Comparison of ENCODE assay signal across 1 cellular context in the genomic region with DNA sequence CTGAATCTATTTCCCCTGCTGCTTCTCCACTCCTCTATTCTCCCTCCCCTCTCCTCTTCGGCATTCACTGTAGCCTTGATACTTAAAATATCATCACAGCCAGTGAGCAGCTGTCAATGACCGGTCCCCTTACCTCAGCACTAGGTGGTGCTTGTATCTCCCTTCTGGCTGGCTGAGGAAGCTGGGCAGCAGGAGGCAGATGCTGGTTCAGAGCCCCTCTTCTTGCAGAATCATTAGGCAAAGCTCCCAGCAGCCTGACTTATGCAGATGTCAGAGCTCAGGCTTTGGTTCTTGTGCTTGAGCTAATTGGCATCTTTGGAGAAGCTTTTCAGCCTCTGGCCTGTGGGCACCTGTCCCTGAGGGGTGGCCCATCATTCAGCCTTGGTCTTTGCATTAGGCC.
TF ChIP-seq lines count a peak whose summit lies in the region.

No MANE protein-coding gene starts in this region.

TF ChIP-seq in GM23338, 12 proteins besides CTCF, POLR2A, EP300 and RAD21:
- TF ChIP-seq POLR2AphosphoS5 (IDR thresholded peaks at IDR 0.05; ENCODE audit: low read depth) (no peak), EZH2 (IDR thresholded peaks at IDR 0.05; ENCODE audit: low read depth, unreplicated experiment) (no peak), NANOG (IDR thresholded peaks at IDR 0.05; ENCODE audit: borderline replicate concordance) (no peak), ZNF114 (CRISPR knock-in tag; IDR thresholded peaks at IDR 0.05) (no peak), EZH2phosphoT487 (IDR thresholded peaks at IDR 0.05; ENCODE audit: unreplicated experiment) (no peak), JUNB (IDR thresholded peaks at IDR 0.05; ENCODE audit: unreplicated experiment) (no peak), CREB1 (CRISPR knock-in tag; IDR thresholded peaks at IDR 0.05; ENCODE audit: low read depth) (no peak), ZNF331 (CRISPR knock-in tag; IDR thresholded peaks at IDR 0.05; ENCODE audit: low read depth) (no peak), STAT1 (IDR thresholded peaks at IDR 0.05; ENCODE audit: unreplicated experiment) (no peak)
- TF ChIP-seq, protein P1, sequence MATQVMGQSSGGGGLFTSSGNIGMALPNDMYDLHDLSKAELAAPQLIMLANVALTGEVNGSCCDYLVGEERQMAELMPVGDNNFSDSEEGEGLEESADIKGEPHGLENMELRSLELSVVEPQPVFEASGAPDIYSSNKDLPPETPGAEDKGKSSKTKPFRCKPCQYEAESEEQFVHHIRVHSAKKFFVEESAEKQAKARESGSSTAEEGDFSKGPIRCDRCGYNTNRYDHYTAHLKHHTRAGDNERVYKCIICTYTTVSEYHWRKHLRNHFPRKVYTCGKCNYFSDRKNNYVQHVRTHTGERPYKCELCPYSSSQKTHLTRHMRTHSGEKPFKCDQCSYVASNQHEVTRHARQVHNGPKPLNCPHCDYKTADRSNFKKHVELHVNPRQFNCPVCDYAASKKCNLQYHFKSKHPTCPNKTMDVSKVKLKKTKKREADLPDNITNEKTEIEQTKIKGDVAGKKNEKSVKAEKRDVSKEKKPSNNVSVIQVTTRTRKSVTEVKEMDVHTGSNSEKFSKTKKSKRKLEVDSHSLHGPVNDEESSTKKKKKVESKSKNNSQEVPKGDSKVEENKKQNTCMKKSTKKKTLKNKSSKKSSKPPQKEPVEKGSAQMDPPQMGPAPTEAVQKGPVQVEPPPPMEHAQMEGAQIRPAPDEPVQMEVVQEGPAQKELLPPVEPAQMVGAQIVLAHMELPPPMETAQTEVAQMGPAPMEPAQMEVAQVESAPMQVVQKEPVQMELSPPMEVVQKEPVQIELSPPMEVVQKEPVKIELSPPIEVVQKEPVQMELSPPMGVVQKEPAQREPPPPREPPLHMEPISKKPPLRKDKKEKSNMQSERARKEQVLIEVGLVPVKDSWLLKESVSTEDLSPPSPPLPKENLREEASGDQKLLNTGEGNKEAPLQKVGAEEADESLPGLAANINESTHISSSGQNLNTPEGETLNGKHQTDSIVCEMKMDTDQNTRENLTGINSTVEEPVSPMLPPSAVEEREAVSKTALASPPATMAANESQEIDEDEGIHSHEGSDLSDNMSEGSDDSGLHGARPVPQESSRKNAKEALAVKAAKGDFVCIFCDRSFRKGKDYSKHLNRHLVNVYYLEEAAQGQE (IDR thresholded peaks at IDR 0.05; ENCODE audit: unreplicated experiment) = no peak
- TF ChIP-seq, protein P2, sequence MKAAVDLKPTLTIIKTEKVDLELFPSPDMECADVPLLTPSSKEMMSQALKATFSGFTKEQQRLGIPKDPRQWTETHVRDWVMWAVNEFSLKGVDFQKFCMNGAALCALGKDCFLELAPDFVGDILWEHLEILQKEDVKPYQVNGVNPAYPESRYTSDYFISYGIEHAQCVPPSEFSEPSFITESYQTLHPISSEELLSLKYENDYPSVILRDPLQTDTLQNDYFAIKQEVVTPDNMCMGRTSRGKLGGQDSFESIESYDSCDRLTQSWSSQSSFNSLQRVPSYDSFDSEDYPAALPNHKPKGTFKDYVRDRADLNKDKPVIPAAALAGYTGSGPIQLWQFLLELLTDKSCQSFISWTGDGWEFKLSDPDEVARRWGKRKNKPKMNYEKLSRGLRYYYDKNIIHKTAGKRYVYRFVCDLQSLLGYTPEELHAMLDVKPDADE (IDR thresholded peaks at IDR 0.05) = no peak
- TF ChIP-seq, protein P3, sequence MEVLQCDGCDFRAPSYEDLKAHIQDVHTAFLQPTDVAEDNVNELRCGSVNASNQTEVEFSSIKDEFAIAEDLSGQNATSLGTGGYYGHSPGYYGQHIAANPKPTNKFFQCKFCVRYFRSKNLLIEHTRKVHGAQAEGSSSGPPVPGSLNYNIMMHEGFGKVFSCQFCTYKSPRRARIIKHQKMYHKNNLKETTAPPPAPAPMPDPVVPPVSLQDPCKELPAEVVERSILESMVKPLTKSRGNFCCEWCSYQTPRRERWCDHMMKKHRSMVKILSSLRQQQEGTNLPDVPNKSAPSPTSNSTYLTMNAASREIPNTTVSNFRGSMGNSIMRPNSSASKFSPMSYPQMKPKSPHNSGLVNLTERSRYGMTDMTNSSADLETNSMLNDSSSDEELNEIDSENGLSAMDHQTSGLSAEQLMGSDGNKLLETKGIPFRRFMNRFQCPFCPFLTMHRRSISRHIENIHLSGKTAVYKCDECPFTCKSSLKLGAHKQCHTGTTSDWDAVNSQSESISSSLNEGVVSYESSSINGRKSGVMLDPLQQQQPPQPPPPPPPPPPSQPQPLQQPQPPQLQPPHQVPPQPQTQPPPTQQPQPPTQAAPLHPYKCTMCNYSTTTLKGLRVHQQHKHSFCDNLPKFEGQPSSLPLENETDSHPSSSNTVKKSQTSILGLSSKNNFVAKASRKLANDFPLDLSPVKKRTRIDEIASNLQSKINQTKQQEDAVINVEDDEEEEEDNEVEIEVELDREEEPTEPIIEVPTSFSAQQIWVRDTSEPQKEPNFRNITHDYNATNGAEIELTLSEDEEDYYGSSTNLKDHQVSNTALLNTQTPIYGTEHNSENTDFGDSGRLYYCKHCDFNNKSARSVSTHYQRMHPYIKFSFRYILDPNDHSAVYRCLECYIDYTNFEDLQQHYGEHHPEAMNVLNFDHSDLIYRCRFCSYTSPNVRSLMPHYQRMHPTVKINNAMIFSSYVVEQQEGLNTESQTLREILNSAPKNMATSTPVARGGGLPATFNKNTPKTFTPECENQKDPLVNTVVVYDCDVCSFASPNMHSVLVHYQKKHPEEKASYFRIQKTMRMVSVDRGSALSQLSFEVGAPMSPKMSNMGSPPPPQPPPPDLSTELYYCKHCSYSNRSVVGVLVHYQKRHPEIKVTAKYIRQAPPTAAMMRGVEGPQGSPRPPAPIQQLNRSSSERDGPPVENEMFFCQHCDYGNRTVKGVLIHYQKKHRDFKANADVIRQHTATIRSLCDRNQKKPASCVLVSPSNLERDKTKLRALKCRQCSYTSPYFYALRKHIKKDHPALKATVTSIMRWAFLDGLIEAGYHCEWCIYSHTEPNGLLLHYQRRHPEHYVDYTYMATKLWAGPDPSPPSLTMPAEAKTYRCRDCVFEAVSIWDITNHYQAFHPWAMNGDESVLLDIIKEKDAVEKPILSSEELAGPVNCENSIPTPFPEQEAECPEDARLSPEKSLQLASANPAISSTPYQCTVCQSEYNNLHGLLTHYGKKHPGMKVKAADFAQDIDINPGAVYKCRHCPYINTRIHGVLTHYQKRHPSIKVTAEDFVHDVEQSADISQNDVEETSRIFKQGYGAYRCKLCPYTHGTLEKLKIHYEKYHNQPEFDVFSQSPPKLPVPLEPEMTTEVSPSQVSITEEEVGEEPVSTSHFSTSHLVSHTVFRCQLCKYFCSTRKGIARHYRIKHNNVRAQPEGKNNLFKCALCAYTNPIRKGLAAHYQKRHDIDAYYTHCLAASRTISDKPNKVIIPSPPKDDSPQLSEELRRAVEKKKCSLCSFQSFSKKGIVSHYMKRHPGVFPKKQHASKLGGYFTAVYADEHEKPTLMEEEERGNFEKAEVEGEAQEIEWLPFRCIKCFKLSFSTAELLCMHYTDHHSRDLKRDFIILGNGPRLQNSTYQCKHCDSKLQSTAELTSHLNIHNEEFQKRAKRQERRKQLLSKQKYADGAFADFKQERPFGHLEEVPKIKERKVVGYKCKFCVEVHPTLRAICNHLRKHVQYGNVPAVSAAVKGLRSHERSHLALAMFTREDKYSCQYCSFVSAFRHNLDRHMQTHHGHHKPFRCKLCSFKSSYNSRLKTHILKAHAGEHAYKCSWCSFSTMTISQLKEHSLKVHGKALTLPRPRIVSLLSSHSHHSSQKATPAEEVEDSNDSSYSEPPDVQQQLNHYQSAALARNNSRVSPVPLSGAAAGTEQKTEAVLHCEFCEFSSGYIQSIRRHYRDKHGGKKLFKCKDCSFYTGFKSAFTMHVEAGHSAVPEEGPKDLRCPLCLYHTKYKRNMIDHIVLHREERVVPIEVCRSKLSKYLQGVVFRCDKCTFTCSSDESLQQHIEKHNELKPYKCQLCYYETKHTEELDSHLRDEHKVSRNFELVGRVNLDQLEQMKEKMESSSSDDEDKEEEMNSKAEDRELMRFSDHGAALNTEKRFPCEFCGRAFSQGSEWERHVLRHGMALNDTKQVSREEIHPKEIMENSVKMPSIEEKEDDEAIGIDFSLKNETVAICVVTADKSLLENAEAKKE (CRISPR knock-in tag; IDR thresholded peaks at IDR 0.05) = no peak
